Comparison of ENCODE assay signal across 21 cellular contexts in the genomic region with DNA sequence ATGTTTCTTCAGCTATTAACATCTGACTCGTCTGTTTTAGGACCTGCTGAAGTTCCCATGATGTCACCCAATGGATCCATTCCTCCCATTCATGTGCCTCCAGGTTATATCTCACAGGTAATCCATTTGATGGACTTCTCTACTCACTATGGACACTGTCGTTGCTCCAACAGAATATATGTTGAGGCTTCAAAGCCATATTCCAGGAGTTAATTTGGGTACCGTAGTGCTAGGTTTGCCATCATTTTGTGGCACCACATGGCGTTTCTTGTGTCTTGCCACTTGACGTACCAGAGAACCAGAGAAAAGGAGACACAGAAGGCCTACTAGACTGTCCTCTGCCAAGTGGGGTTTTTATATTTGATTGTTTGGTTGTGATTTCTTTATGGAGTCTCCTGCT.
"Had no signal": no experiment of that assay in that cellular context is flagged by ENCODE, and none has a peak within 500 bp of the region (broad histone marks: within the 10 kb centered on the region; RNA-seq: fewer than 3 reads in every experiment).

No MANE protein-coding gene starts in this region.

- H3K27me3 ChIP-seq: dorsolateral prefrontal cortex, esophagus muscularis mucosa, foreskin keratinocyte, gastroesophageal sphincter, heart right ventricle, neutrophil, transverse colon, upper lobe of right lung, uterus had no signal

- H3K36me3 ChIP-seq: transverse colon, uterus had no signal

- H3K9me3 ChIP-seq: esophagus muscularis mucosa, gastroesophageal sphincter, heart right ventricle, neutrophil, psoas muscle, transverse colon, upper lobe of right lung, uterus had no signal

- ATAC-seq: foreskin keratinocyte; gastroesophageal sphincter; heart right ventricle; natural killer cell; psoas muscle; right cardiac atrium; stimulated activated naive B cell treated with anti-CD40 and anti-IgM and Interleukin-4, amounts not matched to agents 10 μg/mL and 1 μg/mL and 100 μg/mL, for 72 hours; upper lobe of right lung had no signal

- DNase-seq: cerebellar nuclear complex; dorsolateral prefrontal cortex; effector CD4-positive, alpha-beta T cell; foreskin keratinocyte; glutamatergic neuron; heart right ventricle; hypothalamus; natural killer cell; psoas muscle; right cardiac atrium; stimulated activated CD4-positive, alpha-beta T cell treated with anti-CD3 and anti-CD28 coated beads, Interleukin-15, amount 100 ng/mL, for 24 hours; stimulated activated CD4-positive, alpha-beta T cell treated with anti-CD3 and anti-CD28 coated beads, Interleukin-2, amount 100 ng/mL, for 48 hours; stimulated activated naive B cell treated with anti-CD40 and anti-IgM and Interleukin-4, amounts not matched to agents 10 μg/mL and 1 μg/mL and 100 μg/mL, for 72 hours; transverse colon; upper lobe of right lung; uterus had no signal

- H3K27ac ChIP-seq: esophagus muscularis mucosa, foreskin keratinocyte, gastroesophageal sphincter, heart right ventricle, neutrophil, psoas muscle, transverse colon, upper lobe of right lung had no signal

- H3K4me3 ChIP-seq: dorsolateral prefrontal cortex, esophagus muscularis mucosa, gastroesophageal sphincter, heart right ventricle, lung, psoas muscle, skin epidermis, transverse colon, upper lobe of right lung, uterus had no signal
